In the genomic region with DNA sequence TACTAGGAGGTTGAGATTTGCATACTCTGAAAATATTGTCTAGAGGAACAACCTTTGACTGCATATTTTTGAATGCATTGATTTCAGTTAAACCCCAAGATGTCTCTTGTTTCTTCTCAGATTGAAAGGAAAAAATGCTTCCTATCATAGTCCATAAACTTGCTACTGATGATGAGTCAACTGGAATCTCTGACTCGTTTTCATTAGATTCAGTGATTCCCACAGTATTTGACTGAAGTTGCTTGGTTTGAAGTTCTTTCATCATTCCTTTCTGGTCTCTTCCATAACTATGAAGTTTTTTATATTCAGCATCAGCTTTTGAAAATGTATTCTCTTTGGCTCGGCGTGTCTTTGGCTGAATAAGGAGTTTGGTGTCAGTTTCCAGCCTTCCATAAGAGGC, we compare ENCODE assay signal across 22 cellular contexts. TPM values are rescaled to one million over a fixed set of nuclear protein-coding genes. Genes with fewer than 3 reads are reported as not detected.
DNase-seq lines count a peak whose midpoint lies in the region; ATAC-seq and TF ChIP-seq lines count a peak whose summit lies in the region.
"Had no signal": no experiment of that assay in that cellular context is flagged by ENCODE, and none has a peak within 500 bp of the region (broad histone marks: within the 10 kb centered on the region; RNA-seq: fewer than 3 reads in every experiment).

No MANE protein-coding gene starts in this region.

- no peaks in the 10 kb centered on the region for H3K36me3 ChIP-seq in Caco-2 (ENCODE audit: control insufficient read depth, insufficient read depth, low read length)
- H3K36me3 ChIP-seq in hepatocyte (replicated peaks; ENCODE audit: insufficient read depth, low read depth) = peaks cover 7% of the 10 kb centered on the region

- H3K4me1 Mint-ChIP-seq in activated naive CD8-positive, alpha-beta T cell treated with anti-CD3 and anti-CD28 coated beads for 36 hours = peaks cover 8% of the 10 kb centered on the region
- H3K4me1 Mint-ChIP-seq in Caco-2 (ENCODE audit: low read depth, unreplicated experiment) = no peaks in the 10 kb centered on the region

- no TSS peak for BruUV-seq in Caco-2 (replicated peaks; lab: Mats Ljungman, UMichigan)

- H3K4me1 ChIP-seq in Caco-2 (no peaks in the 10 kb centered on the region), hepatocyte (ENCODE audit: insufficient read depth) (no peaks in the 10 kb centered on the region)
- H3K4me1 ChIP-seq: upper lobe of left lung had no signal

- no peak overlapping the region for H3K4me2 ChIP-seq in hepatocyte

- WGBS in hepatocyte (ENCODE audit: low lambda C conversion rate, missing lambda C conversion rate) = 92% methylated on average over 3 of the region's 3 CpGs

- peaks cover 1% of the 10 kb centered on the region for H3K36me3 Mint-ChIP-seq in activated naive CD8-positive, alpha-beta T cell treated with anti-CD3 and anti-CD28 coated beads for 36 hours
- H3K36me3 Mint-ChIP-seq in Caco-2 (ENCODE audit: insufficient read depth, unreplicated experiment) = peaks cover 6% of the 10 kb centered on the region
- H3K36me3 Mint-ChIP-seq: activated naive CD4-positive, alpha-beta T cell treated with anti-CD3 and anti-CD28 coated beads, Interleukin-2, amount 50 U/mL, for 72 hours had no signal

- H3K27me3 Mint-ChIP-seq in activated naive CD8-positive, alpha-beta T cell treated with anti-CD3 and anti-CD28 coated beads for 36 hours = no peaks in the 10 kb centered on the region
- no peaks in the 10 kb centered on the region for H3K27me3 Mint-ChIP-seq in Caco-2 (ENCODE audit: insufficient read depth, unreplicated experiment)
- H3K27me3 Mint-ChIP-seq: effector memory CD8-positive, alpha-beta T cell had no signal

- H3K9me3 ChIP-seq in Caco-2 = no peaks in the 10 kb centered on the region
- no peaks in the 10 kb centered on the region for H3K9me3 ChIP-seq in hepatocyte (ENCODE audit: low read depth)
- H3K9me3 ChIP-seq: mucosa of descending colon, upper lobe of left lung had no signal

- H4K20me1 ChIP-seq in hepatocyte (ENCODE audit: insufficient read depth, poor library complexity, severe bottlenecking) = no peaks in the 10 kb centered on the region

- CTCF ChIA-PET in Caco-2 (lab: Charles Lee) = no interaction called here

- H3K27ac ChIP-seq in hepatocyte = no peak overlapping the region
- H3K27ac ChIP-seq: C4-2B, upper lobe of left lung had no signal

- H3K27ac Mint-ChIP-seq in activated naive CD8-positive, alpha-beta T cell treated with anti-CD3 and anti-CD28 coated beads for 36 hours = peak overlapping the region; percentile 47
- H3K27ac Mint-ChIP-seq in Caco-2 (ENCODE audit: unreplicated experiment) = no peak overlapping the region

- POLR2A ChIA-PET in Caco-2 (lab: Charles Lee) = interaction anchor here (2.1 kb wide), 1 partner anchor 11 kb away, joined by 8 read pairs; a partner anchor contains a TSS

- no peak overlapping the region for H3K4me3 Mint-ChIP-seq in activated naive CD8-positive, alpha-beta T cell treated with anti-CD3 and anti-CD28 coated beads for 36 hours
- no peak overlapping the region for H3K4me3 Mint-ChIP-seq in Caco-2 (ENCODE audit: unreplicated experiment)
- H3K4me3 Mint-ChIP-seq: effector memory CD8-positive, alpha-beta T cell had no signal

- no peaks in the 10 kb centered on the region for H3K9me3 Mint-ChIP-seq in activated naive CD8-positive, alpha-beta T cell treated with anti-CD3 and anti-CD28 coated beads for 36 hours
- no peaks in the 10 kb centered on the region for H3K9me3 Mint-ChIP-seq in Caco-2 (ENCODE audit: unreplicated experiment)
- H3K9me3 Mint-ChIP-seq: activated naive CD4-positive, alpha-beta T cell treated with anti-CD3 and anti-CD28 coated beads, Interleukin-2, amount 50 U/mL, for 72 hours; effector memory CD8-positive, alpha-beta T cell had no signal

- TF ChIP-seq CTCF in AG09309 (IDR thresholded peaks at IDR 0.05; ENCODE audit: control insufficient read depth, insufficient read depth, low read depth, low read length, missing control alignments) (no peak), fibroblast of villous mesenchyme (IDR thresholded peaks at IDR 0.05; ENCODE audit: insufficient read depth, low read depth, low read length) (no peak), Caco-2 (IDR thresholded peaks at IDR 0.05; ENCODE audit: insufficient read depth in 1 of 2, low read depth in 1 of 2, low read length in 1 of 2, severe bottlenecking in 1 of 2, unreplicated experiment in 1 of 2) (no peak), hepatocyte (IDR thresholded peaks at IDR 0.05; ENCODE audit: poor library complexity) (no peak)

- H3K79me2 ChIP-seq in hepatocyte = peaks cover 5% of the 10 kb centered on the region

- H2AFZ ChIP-seq in hepatocyte = no peak overlapping the region

- no peaks in the 10 kb centered on the region for H3K9me2 ChIP-seq in hepatocyte (replicated peaks; ENCODE audit: insufficient read depth)

- ATAC-seq in HG03521 (IDR thresholded peaks at IDR 0.05; ENCODE audit: unreplicated experiment) = no peak
- ATAC-seq: activated naive CD4-positive, alpha-beta T cell treated with anti-CD3 and anti-CD28 coated beads, Interleukin-2, amount 50 U/mL, for 72 hours; effector memory CD8-positive, alpha-beta T cell; mucosa of descending colon had no signal

- H3K4me3 ChIP-seq in AG09309 (ENCODE audit: control insufficient read depth, low read depth, low read length) = no peak overlapping the region
- no peak overlapping the region for H3K4me3 ChIP-seq in fibroblast of villous mesenchyme (ENCODE audit: low read depth, low read length)
- no peak overlapping the region for H3K4me3 ChIP-seq in Caco-2 (ENCODE audit: low read depth, low read length)
- H3K4me3 ChIP-seq in hepatocyte = no peak overlapping the region
- H3K4me3 ChIP-seq: mucosa of descending colon, upper lobe of left lung had no signal

- intact Hi-C loops in Caco-2 (cut with micrococcal nuclease; ENCODE audit: unreplicated experiment) = no loop called here

- no peaks in the 10 kb centered on the region for H3K27me3 ChIP-seq in Caco-2 (replicated peaks; ENCODE audit: control insufficient read depth, insufficient read depth, low read length)
- H3K27me3 ChIP-seq in hepatocyte = no peaks in the 10 kb centered on the region
- H3K27me3 ChIP-seq: upper lobe of left lung had no signal

- DNase-seq in AG09309 (ENCODE audit: low read depth) = peak; percentile 20
- DNase-seq in GM04504 (ENCODE audit: low read depth) = peak; percentile 8
- no peak for DNase-seq in activated naive CD8-positive, alpha-beta T cell treated with anti-CD3 and anti-CD28 coated beads for 36 hours
- peak; percentile 3 for DNase-seq in fibroblast of villous mesenchyme (ENCODE audit: low read depth)
- no peak for DNase-seq in Caco-2
- DNase-seq in NCI-H2029 treated with DMSO at 0.1 percent for 48 hours (lab: John Stamatoyannopoulos, UW) = no peak
- no peak for DNase-seq in hepatocyte (ENCODE audit: low spot score)
- DNase-seq: activated CD8-positive, alpha-beta memory T cell treated with anti-CD3 and anti-CD28 coated beads, Interleukin-2, amount 50 U/mL, for 4 hours; DMS153; effector memory CD8-positive, alpha-beta T cell; mucosa of descending colon; NCI-H187 treated with DMSO at 0.1 percent for 48 hours; retina; SIG-M5; stimulated activated CD4-positive, alpha-beta T cell treated with anti-CD3 and anti-CD28 coated beads, Interleukin-15, amount 100 ng/mL, for 24 hours; stimulated activated naive CD4-positive, alpha-beta T cell; upper lobe of left lung had no signal

RNA-seq across cellular contexts. Expression of a gene that starts 10.7 kb away (rescaled TPM):
- total RNA-seq in activated naive CD8-positive, alpha-beta T cell treated with anti-CD3 and anti-CD28 coated beads for 36 hours = 10 to 100 TPM; 16.7 to 17.8 TPM
- total RNA-seq in fibroblast of villous mesenchyme (17.1 and 30.2 TPM in 2 replicates), Caco-2 (2022) (19.5 and 20.1 TPM in 2 replicates), hepatocyte (20.1 and 23.2 TPM in 2 replicates)
- polyA plus RNA-seq in hepatocyte = 6.8 and 10.6 TPM in 2 replicates

RNA-seq across cellular contexts. Expression of a gene that starts 11.0 kb away (rescaled TPM):
- total RNA-seq in activated naive CD8-positive, alpha-beta T cell treated with anti-CD3 and anti-CD28 coated beads for 36 hours = 10 to 100 TPM; 13.9 to 16.4 TPM
- total RNA-seq in fibroblast of villous mesenchyme = 5.8 and 9.9 TPM in 2 replicates
- 14.2 and 14.4 TPM in 2 replicates for total RNA-seq in Caco-2 (2022)
- total RNA-seq in hepatocyte = 8.5 and 15.7 TPM in 2 replicates
- 8.4 and 8.9 TPM in 2 replicates for polyA plus RNA-seq in hepatocyte

RNA-seq across cellular contexts. Expression of a gene that starts 39.9 kb away (rescaled TPM):
- total RNA-seq in activated naive CD8-positive, alpha-beta T cell treated with anti-CD3 and anti-CD28 coated beads for 36 hours = not detected
- total RNA-seq in fibroblast of villous mesenchyme = not detected in 2 replicates
- total RNA-seq in Caco-2 (2022) = 0.51 TPM in 1 of 2 replicates, not detected in the other
- total RNA-seq in hepatocyte = 0.37 TPM in 1 of 2 replicates, not detected in the other
- 0.23 TPM in 1 of 2 replicates, not detected in the other for polyA plus RNA-seq in hepatocyte
- total RNA-seq: frontal cortex; mucosa of descending colon; T-helper 2 cell treated with Interferon-gamma antibody and Interleukin-4, amounts not matched to agents 100 ng/mL and 5 ng/mL, for 36 hours had no signal

Comparison
In these comparisons a context has a peak if more than half of its experiments do, and no peak if none do; other contexts are left out.
1. DNase-seq: peak in AG09309 (single experiment), GM04504 (single experiment) and fibroblast of villous mesenchyme (single experiment); none in activated naive CD8-positive, alpha-beta T cell treated with anti-CD3 and anti-CD28 coated beads for 36 hours (single experiment), Caco-2 (0 of 2), NCI-H2029 treated with DMSO at 0.1 percent for 48 hours (single experiment) and hepatocyte (single experiment).